ENCODE assay signal across 19 cellular contexts in the genomic region with DNA sequence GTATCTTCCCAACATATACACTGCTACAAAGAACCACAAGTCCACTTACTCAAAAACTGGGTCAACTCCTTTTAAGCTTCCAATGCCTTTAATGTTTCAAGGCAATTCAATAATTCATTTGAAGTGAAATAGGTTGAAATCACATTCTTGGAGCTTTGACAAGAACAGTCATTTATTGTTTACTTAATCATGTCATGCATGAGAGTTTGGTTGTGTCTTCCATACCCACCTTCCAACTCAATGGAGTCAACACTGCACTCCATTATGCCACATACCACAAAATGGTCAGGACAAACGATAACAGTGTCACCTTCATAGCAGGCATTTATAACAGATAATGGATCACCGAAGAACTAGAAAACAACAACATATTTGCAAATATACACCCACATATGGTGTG.
"Had no signal": no experiment of that assay in that cellular context is flagged by ENCODE, and none has a peak within 500 bp of the region (broad histone marks: within the 10 kb centered on the region; RNA-seq: fewer than 3 reads in every experiment).

No MANE protein-coding gene starts in this region.

- H3K36me3 ChIP-seq: brain microvascular endothelial cell, MG63 had no signal

- H3K27ac Mint-ChIP-seq: activated CD8-positive, alpha-beta memory T cell treated with anti-CD3 and anti-CD28 coated beads, Interleukin-2, amount 10 ng/mL, durations not matched to agents 7 days and 5 days; activated naive CD4-positive, alpha-beta T cell treated with anti-CD3 and anti-CD28 coated beads, Interleukin-2, amount 50 U/mL, for 24 hours; activated T-cell treated with anti-CD3 and anti-CD28 coated beads, Interleukin-2, amount 50 U/mL, for 24 hours; activated T-helper 1 cell treated with anti-CD3 and anti-CD28 coated beads, Interleukin-12 subunit alpha, Interleukin-12 subunit beta, Interleukin-2, Interleukin-4 antibody, amounts not matched to agents 30 ng/mL and 10 ng/mL and 1 ng/mL, durations not matched to agents 14 hours and 24 hours and 36 hours; T-helper 1 cell treated with Interleukin-12 subunit alpha and Interleukin-12 subunit beta and Interleukin-4 antibody, amounts not matched to agents 30 μg/mL and 1 μg/mL, for 36 hours had no signal

- H3K9me3 Mint-ChIP-seq: activated naive CD4-positive, alpha-beta T cell treated with anti-CD3 and anti-CD28 coated beads, Interleukin-2, amount 50 U/mL, for 24 hours; activated T-cell treated with anti-CD3 and anti-CD28 coated beads, Interleukin-2, amount 50 U/mL, for 24 hours; activated T-helper 1 cell treated with anti-CD3 and anti-CD28 coated beads, Interleukin-12 subunit alpha, Interleukin-12 subunit beta, Interleukin-2, Interleukin-4 antibody, amounts not matched to agents 30 ng/mL and 10 ng/mL and 1 ng/mL, durations not matched to agents 14 hours and 24 hours and 36 hours; T-helper 1 cell treated with Interleukin-12 subunit alpha and Interleukin-12 subunit beta and Interleukin-4 antibody, amounts not matched to agents 30 μg/mL and 1 μg/mL, for 36 hours had no signal

- H3K4me3 Mint-ChIP-seq: activated CD8-positive, alpha-beta memory T cell treated with anti-CD3 and anti-CD28 coated beads, Interleukin-2, amount 10 ng/mL, durations not matched to agents 7 days and 5 days; activated naive CD4-positive, alpha-beta T cell treated with anti-CD3 and anti-CD28 coated beads, Interleukin-2, amount 50 U/mL, for 24 hours; activated T-cell treated with anti-CD3 and anti-CD28 coated beads, Interleukin-2, amount 50 U/mL, for 24 hours; activated T-helper 1 cell treated with anti-CD3 and anti-CD28 coated beads, Interleukin-12 subunit alpha, Interleukin-12 subunit beta, Interleukin-2, Interleukin-4 antibody, amounts not matched to agents 30 ng/mL and 10 ng/mL and 1 ng/mL, durations not matched to agents 14 hours and 24 hours and 36 hours; T-helper 1 cell treated with Interleukin-12 subunit alpha and Interleukin-12 subunit beta and Interleukin-4 antibody, amounts not matched to agents 30 μg/mL and 1 μg/mL, for 36 hours had no signal

- DNase-seq: activated CD4-positive, alpha-beta T cell treated with anti-CD3 and anti-CD28 coated beads for 48 hours; activated CD4-positive, alpha-beta T cell treated with anti-CD3 and anti-CD28 coated beads, Interleukin-2, amount 50 U/mL, for 4 hours; activated CD4-positive, CD25-positive, alpha-beta regulatory T cell treated with anti-CD3 and anti-CD28 coated beads, Interleukin-2, amount 50 U/mL, for 72 hours; activated CD8-positive, alpha-beta memory T cell treated with anti-CD3 and anti-CD28 coated beads, Interleukin-2, amount 10 ng/mL, durations not matched to agents 7 days and 5 days; activated effector memory CD4-positive, alpha-beta T cell treated with Interleukin-2 at 50 U/mL for 16 hours; activated naive CD4-positive, alpha-beta T cell; activated T-cell treated with anti-CD3 and anti-CD28 coated beads, Interleukin-2, amount 50 U/mL, for 24 hours; amniotic stem cell; brain microvascular endothelial cell; MG63; NCI-H1105; NCI-H1436; NCI-H187; NCI-H2081; NCI-H524; SHP77 treated with DMSO at 0.1 percent for 48 hours had no signal

- H3K4me3 ChIP-seq: MG63 had no signal

- ATAC-seq: activated CD8-positive, alpha-beta memory T cell treated with anti-CD3 and anti-CD28 coated beads, Interleukin-2, amount 10 ng/mL, durations not matched to agents 7 days and 5 days had no signal

- H3K4me1 Mint-ChIP-seq: activated CD8-positive, alpha-beta memory T cell treated with anti-CD3 and anti-CD28 coated beads, Interleukin-2, amount 10 ng/mL, durations not matched to agents 7 days and 5 days; activated naive CD4-positive, alpha-beta T cell treated with anti-CD3 and anti-CD28 coated beads, Interleukin-2, amount 50 U/mL, for 24 hours had no signal

- H3K27ac ChIP-seq: brain microvascular endothelial cell had no signal

- H3K27me3 Mint-ChIP-seq: activated CD8-positive, alpha-beta memory T cell treated with anti-CD3 and anti-CD28 coated beads, Interleukin-2, amount 10 ng/mL, durations not matched to agents 7 days and 5 days had no signal

- H3K36me3 Mint-ChIP-seq: activated CD8-positive, alpha-beta memory T cell treated with anti-CD3 and anti-CD28 coated beads, Interleukin-2, amount 10 ng/mL, durations not matched to agents 7 days and 5 days; activated naive CD4-positive, alpha-beta T cell treated with anti-CD3 and anti-CD28 coated beads, Interleukin-2, amount 50 U/mL, for 24 hours had no signal

- H3K27me3 ChIP-seq: brain microvascular endothelial cell, MG63 had no signal
